1 cellular context compared by ENCODE assay signal in genomic region chr5:176542596-176543427, GRCh38.
TF ChIP-seq lines count a peak whose summit lies in the region.

No MANE protein-coding gene starts in this region.

TF ChIP-seq in H1, 55 proteins besides CTCF, POLR2A, EP300 and RAD21:
- TF ChIP-seq E2F6 (IDR thresholded peaks at IDR 0.05) (peak; percentile 59), KDM4A (IDR thresholded peaks at IDR 0.05; ENCODE audit: low read depth, low read length, severe bottlenecking) (peak; percentile 45), EZH2 (IDR thresholded peaks at IDR 0.05; ENCODE audit: low read depth, low read length, severe bottlenecking) (peak; percentile 41), YY1 (IDR thresholded peaks at IDR 0.05; ENCODE audit: low read depth, low read length) (no peak), MAX (IDR thresholded peaks at IDR 0.05) (peak; percentile 54; the same call in 1 of the 2 replicates), CEBPB (IDR thresholded peaks at IDR 0.05; ENCODE audit: low read depth, low read length) (no peak), TAF1 (IDR thresholded peaks at IDR 0.05; ENCODE audit: low read depth, low read length) (peak; percentile 24; the same call in 1 of the 2 replicates), FOSL1 (IDR thresholded peaks at IDR 0.05; ENCODE audit: insufficient read depth, low read depth, low read length) (0 out of 2 replicates have a peak, but pooled peaks have one; percentile 15), POU5F1 (IDR thresholded peaks at IDR 0.05; ENCODE audit: low read depth, low read length) (no peak), PHF8 (conservative IDR thresholded peaks at IDR 0.05; ENCODE audit: low read depth, low read length) (peak; percentile 44; the same call in 1 of the 2 replicates)
